ENCODE assay signal across 20 cellular contexts in the genomic region with DNA sequence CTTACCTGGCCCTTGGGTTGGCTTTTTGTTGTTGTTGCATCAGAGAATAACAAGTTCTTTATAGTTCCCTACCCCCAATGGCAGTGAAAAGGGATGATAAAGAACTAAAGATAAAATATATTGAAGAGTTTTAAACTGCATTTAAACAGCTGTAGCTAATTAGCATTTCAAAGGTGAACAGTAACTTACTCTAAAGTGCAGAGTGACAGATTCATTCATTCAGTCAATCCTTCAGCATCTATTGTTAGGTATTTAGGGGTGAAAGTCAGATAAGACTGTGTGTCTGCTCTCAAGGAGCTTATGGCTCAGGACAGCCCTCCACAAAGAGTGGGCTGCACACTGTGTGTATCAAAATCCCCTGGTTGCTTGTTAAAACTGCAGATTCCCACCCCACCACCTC.
"Had no signal": no experiment of that assay in that cellular context is flagged by ENCODE, and none has a peak within 500 bp of the region (broad histone marks: within the 10 kb centered on the region; RNA-seq: fewer than 3 reads in every experiment).

No MANE protein-coding gene starts in this region.

- H3K27ac Mint-ChIP-seq: activated naive CD4-positive, alpha-beta T cell treated with anti-CD3 and anti-CD28 coated beads for 36 hours; activated naive CD8-positive, alpha-beta T cell treated with anti-CD3 and anti-CD28 coated beads for 36 hours; mesothelial cell of epicardium; type B pancreatic cell had no signal

- H3K4me1 ChIP-seq: esophagus muscularis mucosa, left ventricle myocardium inferior, uterus had no signal

- DNase-seq: activated CD4-positive, alpha-beta T cell treated with anti-CD3 and anti-CD28 coated beads for 4 hours; activated CD4-positive, alpha-beta T cell treated with anti-CD3 and anti-CD28 coated beads, Interleukin-2, amount 50 U/mL, for 4 hours; activated effector memory CD4-positive, alpha-beta T cell treated with anti-CD3 and anti-CD28 coated beads, Interleukin-2, amount 50 U/mL, for 16 hours; activated naive CD4-positive, alpha-beta T cell treated with anti-CD3 and anti-CD28 coated beads for 36 hours; activated naive CD8-positive, alpha-beta T cell treated with anti-CD3 and anti-CD28 coated beads for 36 hours; activated T-cell treated with anti-CD3 and anti-CD28 coated beads for 4 hours; amniotic stem cell; brain microvascular endothelial cell; foreskin keratinocyte; heart right ventricle; left ventricle myocardium inferior; naive thymus-derived CD4-positive, alpha-beta T cell; spleen; stimulated activated naive CD8-positive, alpha-beta T cell treated with anti-CD3 and anti-CD28 coated beads, Interleukin-15, Interleukin-2, amounts not matched to agents 100 U/mL and 50 U/mL, for 24 hours; uterus had no signal

- H3K4me3 Mint-ChIP-seq: activated naive CD4-positive, alpha-beta T cell treated with anti-CD3 and anti-CD28 coated beads for 36 hours; activated naive CD8-positive, alpha-beta T cell treated with anti-CD3 and anti-CD28 coated beads for 36 hours; mesothelial cell of epicardium; naive thymus-derived CD4-positive, alpha-beta T cell; neural crest cell; type B pancreatic cell had no signal

- H3K36me3 ChIP-seq: brain microvascular endothelial cell, right atrium auricular region, uterus had no signal

- H3K27ac ChIP-seq: brain microvascular endothelial cell, esophagus muscularis mucosa, foreskin keratinocyte, heart right ventricle, left ventricle myocardium inferior, right atrium auricular region, spleen, uterus had no signal

- H3K4me3 ChIP-seq: esophagus muscularis mucosa, heart right ventricle, left ventricle myocardium inferior, right atrium auricular region, spleen, uterus had no signal

- H3K9me3 Mint-ChIP-seq: activated naive CD8-positive, alpha-beta T cell treated with anti-CD3 and anti-CD28 coated beads for 36 hours; mesothelial cell of epicardium; neural crest cell; type B pancreatic cell had no signal

- H3K27me3 ChIP-seq: brain microvascular endothelial cell, esophagus muscularis mucosa, foreskin keratinocyte, heart right ventricle, right atrium auricular region, spleen, uterus had no signal

- ATAC-seq: foreskin keratinocyte had no signal

- H3K27me3 Mint-ChIP-seq: activated naive CD8-positive, alpha-beta T cell treated with anti-CD3 and anti-CD28 coated beads for 36 hours; naive thymus-derived CD4-positive, alpha-beta T cell; type B pancreatic cell had no signal
